ENCODE assay signal across 15 cellular contexts in genomic region chr7:145156834-145157233, GRCh38.
DNase-seq lines count a peak whose midpoint lies in the region; ATAC-seq lines count a peak whose summit lies in the region.
"Had no signal": no experiment of that assay in that cellular context is flagged by ENCODE, and none has a peak within 500 bp of the region (broad histone marks: within the 10 kb centered on the region; RNA-seq: fewer than 3 reads in every experiment).

No MANE protein-coding gene starts in this region.

- no peaks in the 10 kb centered on the region for H3K36me3 ChIP-seq in H7 (replicated peaks; ENCODE audit: control insufficient read depth, insufficient read depth, low read length)

- no peaks in the 10 kb centered on the region for H3K27me3 ChIP-seq in H7 (ENCODE audit: control insufficient read depth, insufficient read depth, low read length)

- no peak for ATAC-seq in HG03378 (IDR thresholded peaks at IDR 0.05; ENCODE audit: unreplicated experiment)
- ATAC-seq: Right ventricle myocardium inferior had no signal

- DNase-seq in NCI-H345 (lab: John Stamatoyannopoulos, UW), result peak; percentile 12
- no peak for DNase-seq in NCI-H345 treated with DMSO at 0.1 percent for 48 hours (lab: John Stamatoyannopoulos, UW; ENCODE audit: unreplicated experiment)
- peak; percentile 71 for DNase-seq in NCI-H1092 treated with DMSO at 0.1 percent for 48 hours (lab: John Stamatoyannopoulos, UW)
- DNase-seq in NCI-H2227 treated with DMSO at 0.1 percent for 48 hours (lab: John Stamatoyannopoulos, UW), result peak; percentile 37
- no peak for DNase-seq in stimulated activated CD4-positive, alpha-beta T cell treated with anti-CD3 and anti-CD28 coated beads, Interleukin-2, amount 100 ng/mL, for 48 hours
- DNase-seq in H7, result no peak
- DNase-seq: C1 segment of cervical spinal cord, GDM1, HCEC 1CT, Karpas-422, NCI-H1048, NCI-H2081 treated with DMSO at 0.1 percent for 48 hours, SW 1271 had no signal

- H3K4me3 ChIP-seq in H7 (ENCODE audit: insufficient read depth, low read depth, low read length), result no peak overlapping the region

Comparison
In these comparisons a context has a peak if more than half of its experiments do, and no peak if none do; other contexts are left out.
1. DNase-seq: peak in NCI-H345 (single experiment), NCI-H1092 treated with DMSO at 0.1 percent for 48 hours (single experiment) and NCI-H2227 treated with DMSO at 0.1 percent for 48 hours (single experiment); none in NCI-H345 treated with DMSO at 0.1 percent for 48 hours (single experiment), stimulated activated CD4-positive, alpha-beta T cell treated with anti-CD3 and anti-CD28 coated beads, Interleukin-2, amount 100 ng/mL, for 48 hours (0 of 2) and H7 (single experiment).